Comparison of ENCODE assay signal across 8 cellular contexts in genomic region chr19:18152444-18152816, GRCh38. TPM values are rescaled to one million over a fixed set of nuclear protein-coding genes. Genes with fewer than 3 reads are reported as not detected.
A peak's percentile ranks its signal among the peaks of the same experiment; 100 is the strongest.
DNase-seq lines count a peak whose midpoint lies in the region; FAIRE-seq and TF ChIP-seq lines count a peak whose summit lies in the region.

No MANE protein-coding gene starts in this region.

- peak overlapping the region; percentile 93; the same call in 1 of the 2 replicates for H2AFZ ChIP-seq in H1 (ENCODE audit: low read length)
- H2AFZ ChIP-seq in mesenchymal stem cell (ENCODE audit: low read depth, low read length): peak overlapping the region; percentile 15

- H3K4me1 ChIP-seq in Caco-2 (peaks cover 11% of the 10 kb centered on the region), H1 (replicated peaks in 1 of 4; ENCODE audit: control insufficient read depth in 3 of 4, insufficient read depth in 4 of 4, low read length in 3 of 4) (peaks cover 0 to 8% (median 4%) of the 10 kb centered on the region in 4 experiments; a peak in 4 of 7 replicates), mesenchymal stem cell (ENCODE audit: control insufficient read depth, insufficient read depth, low read depth, low read length) (peaks cover 33% of the 10 kb centered on the region)

- H2BK120ac ChIP-seq in H1 (replicated peaks; ENCODE audit: low read depth, low read length) (no peak overlapping the region), mesenchymal stem cell (ENCODE audit: low read depth, low read length) (no peak overlapping the region)

- H3K14ac ChIP-seq in H1 (ENCODE audit: insufficient read length) (no peak overlapping the region), mesenchymal stem cell (ENCODE audit: low read length in 2 of 2) (no peak overlapping the region)

- CTCF ChIA-PET in Caco-2 (lab: Charles Lee) (interaction anchor here (0.5 to 1.9 kb wide), 6 partner anchors 15 to 71 kb away, joined by 3 to 17 read pairs (median 4); no protein-coding TSS in a partner anchor), H1 (lab: Charles Lee; ENCODE audit: partially characterized antibody) (interaction anchor here (0.6 to 3.0 kb wide), 11 partner anchors 10 to 1353 kb away, joined by 3 to 29 read pairs (median 4); no protein-coding TSS in a partner anchor)

- H3K9ac ChIP-seq in H1 (replicated peaks in 1 of 4; ENCODE audit: extremely low read depth in 1 of 4, low read depth in 3 of 4, low read length in 3 of 4) (peak overlapping the region; percentile 63 to 98 (median 94)), mesenchymal stem cell (ENCODE audit: low read length) (peak overlapping the region; percentile 94)

- H3K27ac ChIP-seq in H1 (ENCODE audit: low read depth, low read length): peak overlapping the region; percentile 94
- H3K27ac ChIP-seq in mesenchymal stem cell (ENCODE audit: low read length, poor library complexity, severe bottlenecking): peak overlapping the region; percentile 97

- H4K91ac ChIP-seq in H1 (replicated peaks; ENCODE audit: insufficient read length, low read length) (no peak overlapping the region), mesenchymal stem cell (ENCODE audit: low read length) (peak overlapping the region; percentile 9)

- H4K5ac ChIP-seq in H1 (ENCODE audit: insufficient read length, low read depth, low read length): peak overlapping the region; percentile 95

- H2BK5ac ChIP-seq in H1 (ENCODE audit: low read depth, low read length): peak overlapping the region; percentile 98
- peak overlapping the region; percentile 47 for H2BK5ac ChIP-seq in mesenchymal stem cell (ENCODE audit: low read depth, low read length, poor library complexity, severe bottlenecking)

- intact Hi-C loops in Caco-2 (cut with micrococcal nuclease; ENCODE audit: unreplicated experiment): loop anchor here (1.0 to 2.0 kb wide), 2 partner anchors 16 to 39 kb away; no protein-coding TSS in a partner anchor

- H2AK5ac ChIP-seq in H1 (ENCODE audit: low read depth, low read length): no peak overlapping the region
- H2AK5ac ChIP-seq in mesenchymal stem cell (ENCODE audit: low read length, severe bottlenecking): no peak overlapping the region

- peak overlapping the region; percentile 93 for H3K56ac ChIP-seq in H1 (replicated peaks; ENCODE audit: insufficient read length, low read depth, low read length)

- H3K79me1 ChIP-seq in H1 (ENCODE audit: low read depth, low read length) (peaks cover 4% of the 10 kb centered on the region; the same call in 1 of the 2 replicates), mesenchymal stem cell (replicated peaks; ENCODE audit: low read length, poor library complexity, severe bottlenecking) (peaks cover 2% of the 10 kb centered on the region)

- BruUV-seq in Caco-2 (replicated peaks; lab: Mats Ljungman, UMichigan): TSS peak; percentile 91

- no peak for TF ChIP-seq EP300 in H1 (IDR thresholded peaks at IDR 0.05; ENCODE audit: borderline replicate concordance in 1 of 2, low read depth in 2 of 2, low read length in 2 of 2)

- H3K4me3 ChIP-seq in Caco-2 (ENCODE audit: low read depth, low read length): peak overlapping the region; percentile 49
- H3K4me3 ChIP-seq in H1 (ENCODE audit: extremely low read depth in 1 of 4, insufficient read depth in 2 of 4, low read depth in 3 of 4, low read length in 4 of 4): peak overlapping the region; percentile 63 to 83 (median 76)
- H3K4me3 ChIP-seq in mesenchymal stem cell (ENCODE audit: insufficient read depth in 1 of 2, low read depth in 1 of 2, low read length in 2 of 2): peak overlapping the region in 1 of 2 experiments; percentile 89

- no peak overlapping the region for H2BK20ac ChIP-seq in H1 (ENCODE audit: low read length)

- 3% methylated on average over 21 of the region's 21 CpGs; no CpG with 5 or more reads in 1 of the 2 experiments for WGBS in H1 (ENCODE audit: extremely low coverage in 1 of 2, insufficient coverage in 1 of 2, insufficient read length in 1 of 2, insufficient replicate concordance in 2 of 2, low coverage in 1 of 2, low lambda C conversion rate in 2 of 2, missing lambda C conversion rate in 1 of 2), 2 experiments
- WGBS in mesenchymal stem cell: under 1% methylated on average over 21 of the region's 21 CpGs

- H3K36me3 ChIP-seq in Caco-2 (ENCODE audit: control insufficient read depth, insufficient read depth, low read length) (no peaks in the 10 kb centered on the region; the same call in 1 of the 2 replicates), H1 (ENCODE audit: control insufficient read depth in 2 of 4, insufficient read depth in 4 of 4, low read length in 3 of 4) (peaks cover 0 to 10% (median 4%) of the 10 kb centered on the region in 4 experiments; a peak in 2 of 8 replicates), mesenchymal stem cell (ENCODE audit: control insufficient read depth in 1 of 2, insufficient read depth in 2 of 2, low read depth in 1 of 2, low read length in 2 of 2) (peaks cover 9 to 44% of the 10 kb centered on the region in 2 experiments)

- peak in 1 of 2 experiments; percentile 21; a peak in 1 of 4 replicates for TF ChIP-seq RAD21 in H1 (IDR thresholded peaks at IDR 0.05 in 1 of 2, conservative IDR thresholded peaks at IDR 0.05 in 1 of 2; ENCODE audit: low read depth in 2 of 2, low read length in 2 of 2)

- TF ChIP-seq POLR2A in H1 (IDR thresholded peaks at IDR 0.05; ENCODE audit: control extremely low read depth in 1 of 2, low read depth in 2 of 2, low read length in 2 of 2): no peak

- no peaks in the 10 kb centered on the region; a peak in 1 of 4 replicates for H3K79me2 ChIP-seq in H1 (ENCODE audit: control insufficient read depth in 1 of 2, insufficient read depth in 2 of 2, low read length in 2 of 2)

- DNase-seq in Caco-2 (peak; percentile 95 to 97), GM20000 (ENCODE audit: low spot score) (peak; percentile 100), HS-5 (ENCODE audit: low read depth) (peak; percentile 96), H1 (ENCODE audit: low read depth in 1 of 2, low spot score in 2 of 2) (peak; percentile 97 to 99), mesenchymal stem cell (peak; percentile 99)
- peak; percentile 96 for DNase-seq in NK-92 treated with Interleukin-12 subunit alpha and Interleukin-12 subunit beta, amount 100 ng/mL, for 24 hours (lab: John Stamatoyannopoulos, UW)
- DNase-seq in activated CD8-positive, alpha-beta memory T cell treated with anti-CD3 and anti-CD28 coated beads for 48 hours (ENCODE audit: low read depth in 2 of 3, low spot score in 2 of 3): peak; percentile 89 to 99 (median 97)
- peak; percentile 88 for DNase-seq in stimulated activated CD8-positive, alpha-beta memory T cell treated with anti-CD3 and anti-CD28 coated beads, Interleukin-12 subunit alpha, Interleukin-12 subunit beta, amount 100 ng/mL, for 4 hours (ENCODE audit: low read depth)

- H3K27ac Mint-ChIP-seq in Caco-2 (ENCODE audit: unreplicated experiment): peak overlapping the region; percentile 98

- H3K23me2 ChIP-seq in H1 (ENCODE audit: low read depth, low read length): peaks cover 13% of the 10 kb centered on the region

- H3K23ac ChIP-seq in H1 (ENCODE audit: insufficient read length): no peak overlapping the region
- H3K23ac ChIP-seq in mesenchymal stem cell (ENCODE audit: low read length in 2 of 2): no peak overlapping the region

- FAIRE-seq in H1 (lab: Jason Lieb, UNC): peak; percentile 96

- H3K27me3 Mint-ChIP-seq in Caco-2 (ENCODE audit: insufficient read depth, unreplicated experiment): no peaks in the 10 kb centered on the region

- no peak overlapping the region for H3K4ac ChIP-seq in H1 (replicated peaks; ENCODE audit: insufficient read length, low read depth, low read length)
- peak overlapping the region in 1 of 2 experiments; percentile 81 for H3K4ac ChIP-seq in mesenchymal stem cell (ENCODE audit: low read depth in 1 of 2, low read length in 2 of 2)

- H4K20me1 ChIP-seq in H1 (replicated peaks in 1 of 2; ENCODE audit: control insufficient read depth in 1 of 2, insufficient read depth in 2 of 2, low read length in 2 of 2): peaks cover 6 to 16% of the 10 kb centered on the region in 2 experiments

- H4K8ac ChIP-seq in H1 (ENCODE audit: extremely low read depth, insufficient read depth, low read length) (peak overlapping the region; percentile 95; the same call in 1 of the 2 replicates), mesenchymal stem cell (ENCODE audit: low read length) (peak overlapping the region; percentile 82)

- H3K9me3 ChIP-seq in Caco-2: no peaks in the 10 kb centered on the region
- no peaks in the 10 kb centered on the region for H3K9me3 ChIP-seq in H1 (ENCODE audit: insufficient read depth in 2 of 2, low read depth in 1 of 2, low read length in 1 of 2)
- no peaks in the 10 kb centered on the region for H3K9me3 ChIP-seq in mesenchymal stem cell (ENCODE audit: control insufficient read depth, low read length)

- H3K4me1 Mint-ChIP-seq in Caco-2 (ENCODE audit: low read depth, unreplicated experiment): peaks cover 10% of the 10 kb centered on the region

- peak; percentile 50 to 66 for TF ChIP-seq CTCF in Caco-2 (IDR thresholded peaks at IDR 0.05; ENCODE audit: insufficient read depth in 1 of 2, low read depth in 1 of 2, low read length in 1 of 2, severe bottlenecking in 1 of 2, unreplicated experiment in 1 of 2)
- TF ChIP-seq CTCF in GM20000 (IDR thresholded peaks at IDR 0.05; ENCODE audit: extremely low read depth, missing control alignments): peak; percentile 63
- peak; percentile 46 to 74 (median 46); a peak in 3 of 4 replicates for TF ChIP-seq CTCF in H1 (IDR thresholded peaks at IDR 0.05; ENCODE audit: control extremely low read depth in 1 of 3, insufficient read depth in 1 of 3, low read depth in 1 of 3, low read length in 3 of 3)

- H3K4me2 ChIP-seq in H1 (ENCODE audit: insufficient read depth in 1 of 2, low read depth in 2 of 2, low read length in 2 of 2): peak overlapping the region; percentile 84 to 90
- H3K4me2 ChIP-seq in mesenchymal stem cell (ENCODE audit: low read length, poor library complexity, severe bottlenecking): peak overlapping the region; percentile 26

- H3K18ac ChIP-seq in H1 (ENCODE audit: extremely low read depth, low read length) (no peak overlapping the region; the same call in 1 of the 2 replicates), mesenchymal stem cell (ENCODE audit: low read depth in 1 of 2, low read length in 2 of 2) (peak overlapping the region; percentile 54 to 56)

- H2BK12ac ChIP-seq in H1 (ENCODE audit: low read depth, low read length): no peak overlapping the region
- no peak overlapping the region for H2BK12ac ChIP-seq in mesenchymal stem cell (ENCODE audit: low read length in 2 of 2)

- POLR2A ChIA-PET in Caco-2 (lab: Charles Lee) (interaction anchor here (0.5 to 1.2 kb wide), 3 partner anchors 18 to 129 kb away, joined by 4 to 7 read pairs (median 4); partner anchors contain the start of gene JUND), H1 (lab: Charles Lee; ENCODE audit: partially characterized antibody) (interaction anchor here (0.7 to 2.0 kb wide), 7 partner anchors 9 to 292 kb away, joined by 3 to 7 read pairs (median 5); partner anchors contain the start of genes JUND and RPL18A)

- H2BK15ac ChIP-seq in H1 (ENCODE audit: low read length): no peak overlapping the region
- H2BK15ac ChIP-seq in mesenchymal stem cell (ENCODE audit: low read depth, poor library complexity, severe bottlenecking): no peak overlapping the region

- H3K27me3 ChIP-seq in Caco-2 (replicated peaks; ENCODE audit: control insufficient read depth, insufficient read depth, low read length) (no peaks in the 10 kb centered on the region), H1 (replicated peaks in 1 of 4; ENCODE audit: control insufficient read depth in 3 of 4, extremely low read depth in 1 of 4, insufficient read depth in 3 of 4, low read length in 3 of 4) (no peaks in the 10 kb centered on the region), mesenchymal stem cell (ENCODE audit: control insufficient read depth in 1 of 2, insufficient read depth in 1 of 2, low read length in 2 of 2) (no peaks in the 10 kb centered on the region)

- H3K36me3 Mint-ChIP-seq in Caco-2 (ENCODE audit: insufficient read depth, unreplicated experiment): peaks cover 29% of the 10 kb centered on the region

- peak overlapping the region; percentile 94 for H3K4me3 Mint-ChIP-seq in Caco-2 (ENCODE audit: unreplicated experiment)

- no peaks in the 10 kb centered on the region for H3K9me3 Mint-ChIP-seq in Caco-2 (ENCODE audit: unreplicated experiment)

RNA-seq across cellular contexts. Expression of gene PIK3R2, which starts 0.5 kb away (rescaled TPM):
- 34.3 and 37.8 TPM in 2 replicates for total RNA-seq in Caco-2 (2022)
- total RNA-seq in H1 (2021; fragmentation: NEBNext Ultra II Directional; extraction: Animal tissue kit (Norgen Biotek cat#: 25700)): 53.8 and 57.1 TPM in 2 replicates
- 21.7 and 31.4 TPM in 2 replicates for polyA plus RNA-seq in H1 (2011; rRNA removed)
- 20.2 TPM for polyA plus RNA-seq in H1 (2011; cell fraction: cytosol; rRNA removed)
- 29.8 TPM for polyA plus RNA-seq in H1 (2011; cell fraction: nucleus; rRNA removed)
- polyA plus RNA-seq in H1 (2012, experiment 1 of 2): 24.6 to 46.9 TPM (median 34.0 TPM) in 4 replicates
- polyA plus RNA-seq in H1 (2012, experiment 2 of 2): 33.2 TPM
- polyA plus RNA-seq in H1 (2013, experiment 1 of 2): 45.8 TPM
- 45.9 TPM for polyA plus RNA-seq in H1 (2013, experiment 2 of 2)
- polyA minus RNA-seq in H1 (2011; rRNA and poly(A)+ RNA removed): 15.2 and 18.5 TPM in 2 replicates
- polyA minus RNA-seq in H1 (2011; cell fraction: cytosol; rRNA and poly(A)+ RNA removed): 37.8 TPM
- 21.7 TPM for polyA minus RNA-seq in H1 (2011; cell fraction: nucleus; rRNA and poly(A)+ RNA removed)
- 83.2 TPM for polyA plus RNA-seq in mesenchymal stem cell (2013, experiment 1 of 2)
- 80.2 TPM for polyA plus RNA-seq in mesenchymal stem cell (2013, experiment 2 of 2)

RNA-seq across cellular contexts. Expression of gene IFI30, which starts 21.2 kb away (rescaled TPM):
- total RNA-seq in Caco-2 (2022): 38.3 and 39.6 TPM in 2 replicates
- 25.9 and 28.9 TPM in 2 replicates for total RNA-seq in H1 (2021; fragmentation: NEBNext Ultra II Directional; extraction: Animal tissue kit (Norgen Biotek cat#: 25700))
- polyA plus RNA-seq in H1 (2011; rRNA removed): 59.5 and 62.4 TPM in 2 replicates
- polyA plus RNA-seq in H1 (2011; cell fraction: cytosol; rRNA removed): 58.0 TPM
- 51.4 TPM for polyA plus RNA-seq in H1 (2011; cell fraction: nucleus; rRNA removed)
- polyA plus RNA-seq in H1 (2012, experiment 1 of 2): 25.3 to 49.4 TPM (median 43.4 TPM) in 4 replicates
- polyA plus RNA-seq in H1 (2012, experiment 2 of 2): 54.5 TPM
- polyA plus RNA-seq in H1 (2013, experiment 1 of 2): 60.7 TPM
- polyA plus RNA-seq in H1 (2013, experiment 2 of 2): 66.1 TPM
- 39.9 and 40.8 TPM in 2 replicates for polyA minus RNA-seq in H1 (2011; rRNA and poly(A)+ RNA removed)
- polyA minus RNA-seq in H1 (2011; cell fraction: cytosol; rRNA and poly(A)+ RNA removed): 26.3 TPM
- 15.6 TPM for polyA minus RNA-seq in H1 (2011; cell fraction: nucleus; rRNA and poly(A)+ RNA removed)
- 28.4 TPM for polyA plus RNA-seq in mesenchymal stem cell (2013, experiment 1 of 2)
- 27.7 TPM for polyA plus RNA-seq in mesenchymal stem cell (2013, experiment 2 of 2)

RNA-seq across cellular contexts. Expression of gene MPV17L2, which starts 40.6 kb away (rescaled TPM):
- 14.1 and 16.6 TPM in 2 replicates for total RNA-seq in Caco-2 (2022)
- 24.2 and 28.6 TPM in 2 replicates for total RNA-seq in H1 (2021; fragmentation: NEBNext Ultra II Directional; extraction: Animal tissue kit (Norgen Biotek cat#: 25700))
- polyA plus RNA-seq in H1 (2011; rRNA removed): 80.1 and 82.6 TPM in 2 replicates
- polyA plus RNA-seq in H1 (2011; cell fraction: cytosol; rRNA removed): 52.7 TPM
- polyA plus RNA-seq in H1 (2011; cell fraction: nucleus; rRNA removed): 45.3 TPM
- 29.4 to 37.4 TPM (median 36.6 TPM) in 4 replicates for polyA plus RNA-seq in H1 (2012, experiment 1 of 2)
- polyA plus RNA-seq in H1 (2012, experiment 2 of 2): 48.3 TPM
- polyA plus RNA-seq in H1 (2013, experiment 1 of 2): 41.2 TPM
- 42.3 TPM for polyA plus RNA-seq in H1 (2013, experiment 2 of 2)
- 31.0 and 44.7 TPM in 2 replicates for polyA minus RNA-seq in H1 (2011; rRNA and poly(A)+ RNA removed)
- 16.7 TPM for polyA minus RNA-seq in H1 (2011; cell fraction: cytosol; rRNA and poly(A)+ RNA removed)
- 12.7 TPM for polyA minus RNA-seq in H1 (2011; cell fraction: nucleus; rRNA and poly(A)+ RNA removed)
- polyA plus RNA-seq in mesenchymal stem cell (2013, experiment 1 of 2): 19.7 TPM
- polyA plus RNA-seq in mesenchymal stem cell (2013, experiment 2 of 2): 20.2 TPM

RNA-seq across cellular contexts. Expression of gene RAB3A, which starts 51.4 kb away (rescaled TPM):
- total RNA-seq in Caco-2 (2022): 2.3 and 3.9 TPM in 2 replicates
- total RNA-seq in H1 (2021; fragmentation: NEBNext Ultra II Directional; extraction: Animal tissue kit (Norgen Biotek cat#: 25700)): 14.2 and 14.3 TPM in 2 replicates
- 13.6 and 18.6 TPM in 2 replicates for polyA plus RNA-seq in H1 (2011; rRNA removed)
- 7.1 TPM for polyA plus RNA-seq in H1 (2011; cell fraction: cytosol; rRNA removed)
- polyA plus RNA-seq in H1 (2011; cell fraction: nucleus; rRNA removed): 26.7 TPM
- polyA plus RNA-seq in H1 (2012, experiment 1 of 2): 10.0 to 16.5 TPM (median 14.3 TPM) in 4 replicates
- 11.5 TPM for polyA plus RNA-seq in H1 (2012, experiment 2 of 2)
- 12.1 TPM for polyA plus RNA-seq in H1 (2013, experiment 1 of 2)
- 13.1 TPM for polyA plus RNA-seq in H1 (2013, experiment 2 of 2)
- polyA minus RNA-seq in H1 (2011; rRNA and poly(A)+ RNA removed): 42.9 and 47.7 TPM in 2 replicates
- polyA minus RNA-seq in H1 (2011; cell fraction: cytosol; rRNA and poly(A)+ RNA removed): 23.5 TPM
- polyA minus RNA-seq in H1 (2011; cell fraction: nucleus; rRNA and poly(A)+ RNA removed): 17.7 TPM
- polyA plus RNA-seq in mesenchymal stem cell (2013, experiment 1 of 2): 5.6 TPM
- 5.8 TPM for polyA plus RNA-seq in mesenchymal stem cell (2013, experiment 2 of 2)

RNA-seq across cellular contexts. Expression of gene MAST3, which starts 54.9 kb away (rescaled TPM):
- 8.0 and 8.2 TPM in 2 replicates for total RNA-seq in Caco-2 (2022)
- total RNA-seq in H1 (2021; fragmentation: NEBNext Ultra II Directional; extraction: Animal tissue kit (Norgen Biotek cat#: 25700)): 9.0 TPM in 2 replicates
- polyA plus RNA-seq in H1 (2011; rRNA removed): 3.4 and 5.5 TPM in 2 replicates
- 1.5 TPM for polyA plus RNA-seq in H1 (2011; cell fraction: cytosol; rRNA removed)
- 7.7 TPM for polyA plus RNA-seq in H1 (2011; cell fraction: nucleus; rRNA removed)
- 3.2 to 5.5 TPM (median 4.8 TPM) in 4 replicates for polyA plus RNA-seq in H1 (2012, experiment 1 of 2)
- 3.0 TPM for polyA plus RNA-seq in H1 (2012, experiment 2 of 2)
- polyA plus RNA-seq in H1 (2013, experiment 1 of 2): 3.4 TPM
- 3.1 TPM for polyA plus RNA-seq in H1 (2013, experiment 2 of 2)
- polyA minus RNA-seq in H1 (2011; rRNA and poly(A)+ RNA removed): 4.8 and 5.0 TPM in 2 replicates
- 6.1 TPM for polyA minus RNA-seq in H1 (2011; cell fraction: cytosol; rRNA and poly(A)+ RNA removed)
- polyA minus RNA-seq in H1 (2011; cell fraction: nucleus; rRNA and poly(A)+ RNA removed): 7.4 TPM
- polyA plus RNA-seq in mesenchymal stem cell (2013, experiment 1 of 2): 4.4 TPM
- polyA plus RNA-seq in mesenchymal stem cell (2013, experiment 2 of 2): 4.7 TPM
